In the genomic region with DNA sequence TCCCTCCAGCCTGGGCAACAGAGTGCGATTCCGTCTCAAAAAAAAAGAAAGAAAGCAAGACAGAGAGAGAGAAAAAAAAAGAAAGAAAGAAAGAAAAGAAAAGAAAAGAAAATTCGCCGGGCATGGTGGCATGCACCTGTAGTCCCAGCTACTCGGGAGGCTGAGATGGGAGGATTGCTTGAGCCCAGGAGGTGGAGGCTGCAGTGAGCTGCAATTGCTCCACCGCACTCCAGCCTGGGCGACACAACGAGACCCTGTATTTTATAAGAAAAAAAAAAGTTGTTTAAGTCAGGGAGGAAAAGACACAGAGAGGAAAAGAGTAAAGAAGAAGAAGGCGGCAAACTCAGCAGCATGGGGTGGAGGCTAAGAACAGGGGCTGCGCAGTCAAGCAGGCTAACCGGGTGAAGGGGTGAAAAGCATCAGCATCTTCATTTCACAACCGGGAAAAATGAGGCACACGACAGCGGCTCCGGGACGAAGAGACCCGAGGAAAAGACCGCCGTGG, we compare ENCODE assay signal across 1 cellular context.
TF ChIP-seq lines count a peak whose summit lies in the region.

No MANE protein-coding gene starts in this region.

TF ChIP-seq in H1, 55 proteins besides CTCF, POLR2A, EP300 and RAD21:
- 0 out of 2 replicates have a peak, but pooled peaks have one; percentile 7 for TF ChIP-seq PHF8 (conservative IDR thresholded peaks at IDR 0.05; ENCODE audit: low read depth, low read length)
- TF ChIP-seq KDM4A (IDR thresholded peaks at IDR 0.05; ENCODE audit: low read depth, low read length, severe bottlenecking): peak; percentile 12
- no peak for TF ChIP-seq BRCA1 (IDR thresholded peaks at IDR 0.05; ENCODE audit: low read depth, low read length)
- TF ChIP-seq SRF (IDR thresholded peaks at IDR 0.05; ENCODE audit: low read depth, low read length): no peak
TF ChIP-seq in H1: peak in this region for 2.
